Comparison of ENCODE assay signal across 14 cellular contexts in genomic region chr1:184215274-184215925, GRCh38.
"Had no signal": no experiment of that assay in that cellular context is flagged by ENCODE, and none has a peak within 500 bp of the region (broad histone marks: within the 10 kb centered on the region; RNA-seq: fewer than 3 reads in every experiment).

No MANE protein-coding gene starts in this region.

- DNase-seq: activated B cell treated with CpG ODN at 0.5 μM for 24 hours; activated CD4-positive, alpha-beta T cell treated with anti-CD3 and anti-CD28 coated beads, Interleukin-2, amount 10 ng/mL, durations not matched to agents 7 days and 5 days; activated naive CD4-positive, alpha-beta T cell treated with anti-CD3 and anti-CD28 coated beads, Interleukin-2, amount 10 ng/mL, durations not matched to agents 7 days and 5 days; activated T-cell treated with anti-CD3 and anti-CD28 coated beads for 4 hours; esophagus squamous epithelium; foreskin fibroblast; immature natural killer cell; mammary epithelial cell; nephron progenitor cell; stimulated activated CD4-positive, alpha-beta T cell treated with anti-CD3 and anti-CD28 coated beads, Interleukin-12 subunit alpha, Interleukin-12 subunit beta, amount 100 ng/mL, for 4 hours; stimulated activated naive CD8-positive, alpha-beta T cell treated with anti-CD3 and anti-CD28 coated beads, Interleukin-15, Interleukin-2, amounts not matched to agents 100 U/mL and 50 U/mL, for 24 hours had no signal

- H3K4me3 ChIP-seq: cardiac muscle cell, esophagus squamous epithelium, suprapubic skin had no signal

- H3K36me3 ChIP-seq: cardiac muscle cell, esophagus squamous epithelium, suprapubic skin had no signal

- H3K36me3 Mint-ChIP-seq: activated naive CD4-positive, alpha-beta T cell treated with anti-CD3 and anti-CD28 coated beads, Interleukin-2, amount 10 ng/mL, durations not matched to agents 7 days and 5 days had no signal

- H3K27me3 ChIP-seq: cardiac muscle cell, esophagus squamous epithelium, suprapubic skin had no signal

- H3K27ac Mint-ChIP-seq: activated B cell treated with CpG ODN at 0.5 μM for 24 hours; activated CD4-positive, alpha-beta T cell treated with anti-CD3 and anti-CD28 coated beads, Interleukin-2, amount 10 ng/mL, durations not matched to agents 7 days and 5 days; activated naive CD4-positive, alpha-beta T cell treated with anti-CD3 and anti-CD28 coated beads, Interleukin-2, amount 10 ng/mL, durations not matched to agents 7 days and 5 days; activated T-helper 2 cell treated with anti-CD3 and anti-CD28 coated beads, Interferon-gamma antibody, Interleukin-2, Interleukin-4, amounts not matched to agents 10 μg/mL and 5 μg/mL and 100 μg/mL, durations not matched to agents 14 hours and 24 hours and 36 hours; immature natural killer cell; nephron progenitor cell had no signal

- H3K4me1 ChIP-seq: suprapubic skin had no signal

- H3K27ac ChIP-seq: cardiac muscle cell, esophagus squamous epithelium, suprapubic skin had no signal

- H3K9me3 Mint-ChIP-seq: activated B cell treated with CpG ODN at 0.5 μM for 24 hours; activated CD4-positive, alpha-beta T cell treated with anti-CD3 and anti-CD28 coated beads, Interleukin-2, amount 10 ng/mL, durations not matched to agents 7 days and 5 days; activated naive CD4-positive, alpha-beta T cell treated with anti-CD3 and anti-CD28 coated beads, Interleukin-2, amount 10 ng/mL, durations not matched to agents 7 days and 5 days; activated T-helper 2 cell treated with anti-CD3 and anti-CD28 coated beads, Interferon-gamma antibody, Interleukin-2, Interleukin-4, amounts not matched to agents 10 μg/mL and 5 μg/mL and 100 μg/mL, durations not matched to agents 14 hours and 24 hours and 36 hours; immature natural killer cell; nephron progenitor cell had no signal

- H3K4me1 Mint-ChIP-seq: activated B cell treated with CpG ODN at 0.5 μM for 24 hours; activated CD4-positive, alpha-beta T cell treated with anti-CD3 and anti-CD28 coated beads, Interleukin-2, amount 10 ng/mL, durations not matched to agents 7 days and 5 days; activated naive CD4-positive, alpha-beta T cell treated with anti-CD3 and anti-CD28 coated beads, Interleukin-2, amount 10 ng/mL, durations not matched to agents 7 days and 5 days had no signal

- ATAC-seq: stimulated activated naive CD8-positive, alpha-beta T cell treated with anti-CD3 and anti-CD28 coated beads, Interleukin-15, Interleukin-2, amounts not matched to agents 100 U/mL and 50 U/mL, for 24 hours had no signal

- H3K27me3 Mint-ChIP-seq: activated B cell treated with CpG ODN at 0.5 μM for 24 hours had no signal

- H3K4me3 Mint-ChIP-seq: activated B cell treated with CpG ODN at 0.5 μM for 24 hours; activated CD4-positive, alpha-beta T cell treated with anti-CD3 and anti-CD28 coated beads, Interleukin-2, amount 10 ng/mL, durations not matched to agents 7 days and 5 days; activated naive CD4-positive, alpha-beta T cell treated with anti-CD3 and anti-CD28 coated beads, Interleukin-2, amount 10 ng/mL, durations not matched to agents 7 days and 5 days; immature natural killer cell; nephron progenitor cell had no signal

- H3K9me3 ChIP-seq: esophagus squamous epithelium, suprapubic skin had no signal
